Comparison of ENCODE assay signal across 12 cellular contexts in the genomic region with DNA sequence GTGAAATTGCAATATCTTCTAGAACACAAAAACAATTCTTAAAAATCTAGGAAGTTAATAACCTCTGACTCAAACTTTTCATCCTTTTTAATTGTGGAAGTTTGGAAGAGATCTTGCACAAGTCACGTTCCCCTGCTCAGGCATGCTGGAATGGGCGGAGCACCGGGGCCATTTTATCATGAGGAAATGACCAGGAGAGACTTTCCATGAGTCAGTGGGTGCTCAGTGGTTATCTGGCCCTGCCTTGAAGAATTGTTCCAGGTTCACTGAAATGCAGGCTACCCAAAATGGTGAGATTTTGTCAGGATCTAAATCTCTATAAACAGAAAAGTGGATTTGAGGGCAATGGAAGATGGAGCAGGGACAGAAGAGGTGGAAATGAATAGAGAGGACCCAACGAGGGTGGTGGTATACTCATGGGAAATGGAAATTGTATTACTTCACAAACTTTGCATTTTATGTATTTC.
DNase-seq lines count a peak whose midpoint lies in the region; TF ChIP-seq lines count a peak whose summit lies in the region.
"Had no signal": no experiment of that assay in that cellular context is flagged by ENCODE, and none has a peak within 500 bp of the region (broad histone marks: within the 10 kb centered on the region; RNA-seq: fewer than 3 reads in every experiment).

No MANE protein-coding gene starts in this region.

- DNase-seq in AG20443 (ENCODE audit: low spot score): peak; percentile 72
- DNase-seq in H4 (ENCODE audit: low spot score): peak; percentile 16
- no peak for DNase-seq in activated CD4-positive, alpha-beta memory T cell treated with anti-CD3 and anti-CD28 coated beads, Interleukin-2, amount 10 ng/mL, durations not matched to agents 7 days and 5 days
- peak; percentile 23 for DNase-seq in left ventricle myocardium inferior
- DNase-seq in GM19240 (ENCODE audit: insufficient read length, low spot score): no peak
- no peak for DNase-seq in NCI-H2227 (lab: John Stamatoyannopoulos, UW; ENCODE audit: unreplicated experiment)
- no peak for DNase-seq in activated T-helper 2 cell treated with anti-CD3 and anti-CD28 coated beads, Interferon-gamma antibody, Interleukin-2, Interleukin-4, amounts not matched to agents 10 μg/mL and 5 μg/mL and 100 μg/mL, durations not matched to agents 14 hours and 24 hours and 36 hours (ENCODE audit: low spot score)
- DNase-seq in activated CD8-positive, alpha-beta memory T cell treated with anti-CD3 and anti-CD28 coated beads, Interleukin-2, amount 50 U/mL, for 4 hours: no peak
- DNase-seq: activated CD8-positive, alpha-beta memory T cell treated with anti-CD3 and anti-CD28 coated beads, Interleukin-2, amount 50 U/mL, for 48 hours; NCI-H1417; nephron progenitor cell had no signal

- no peak overlapping the region for H3K4me3 ChIP-seq in left ventricle myocardium inferior

- CTCF ChIA-PET in activated CD4-positive, alpha-beta memory T cell treated with anti-CD3 and anti-CD28 coated beads, Interleukin-2, amount 10 ng/mL, durations not matched to agents 7 days and 5 days (lab: Charles Lee): interaction anchor here (1.0 to 4.0 kb wide), 6 partner anchors 13 to 125 kb away, joined by 4 to 27 read pairs (median 4); no protein-coding TSS in a partner anchor

- H3K9me3 ChIP-seq in left ventricle myocardium inferior (replicated peaks): no peaks in the 10 kb centered on the region

- no peaks in the 10 kb centered on the region for H3K27me3 ChIP-seq in left ventricle myocardium inferior (ENCODE audit: low read depth)

- peaks cover 81% of the 10 kb centered on the region for H3K4me1 Mint-ChIP-seq in activated CD4-positive, alpha-beta memory T cell treated with anti-CD3 and anti-CD28 coated beads, Interleukin-2, amount 10 ng/mL, durations not matched to agents 7 days and 5 days
- peaks cover 49% of the 10 kb centered on the region for H3K4me1 Mint-ChIP-seq in activated T-helper 2 cell treated with anti-CD3 and anti-CD28 coated beads, Interferon-gamma antibody, Interleukin-2, Interleukin-4, amounts not matched to agents 10 μg/mL and 5 μg/mL and 100 μg/mL, durations not matched to agents 14 hours and 24 hours and 36 hours (ENCODE audit: low read depth)

- intact Hi-C loops in left ventricle myocardium inferior (cut with micrococcal nuclease): no loop called here
- intact Hi-C loops in activated T-helper 2 cell treated with anti-CD3 and anti-CD28 coated beads, Interferon-gamma antibody, Interleukin-2, Interleukin-4, amounts not matched to agents 10 μg/mL and 5 μg/mL and 100 μg/mL, durations not matched to agents 14 hours and 24 hours and 36 hours (cut with micrococcal nuclease): no loop called here

- H3K4me3 Mint-ChIP-seq in activated CD4-positive, alpha-beta memory T cell treated with anti-CD3 and anti-CD28 coated beads, Interleukin-2, amount 10 ng/mL, durations not matched to agents 7 days and 5 days: peak overlapping the region; percentile 37
- H3K4me3 Mint-ChIP-seq in activated T-helper 2 cell treated with anti-CD3 and anti-CD28 coated beads, Interferon-gamma antibody, Interleukin-2, Interleukin-4, amounts not matched to agents 10 μg/mL and 5 μg/mL and 100 μg/mL, durations not matched to agents 14 hours and 24 hours and 36 hours (ENCODE audit: low read depth): no peak overlapping the region
- H3K4me3 Mint-ChIP-seq: nephron progenitor cell; T-helper 2 cell treated with Interferon-gamma antibody and Interleukin-4, amounts not matched to agents 5 μg/mL and 100 μg/mL, for 36 hours had no signal

- no peaks in the 10 kb centered on the region for H3K27me3 Mint-ChIP-seq in activated CD4-positive, alpha-beta memory T cell treated with anti-CD3 and anti-CD28 coated beads, Interleukin-2, amount 10 ng/mL, durations not matched to agents 7 days and 5 days
- no peaks in the 10 kb centered on the region for H3K27me3 Mint-ChIP-seq in activated T-helper 2 cell treated with anti-CD3 and anti-CD28 coated beads, Interferon-gamma antibody, Interleukin-2, Interleukin-4, amounts not matched to agents 10 μg/mL and 5 μg/mL and 100 μg/mL, durations not matched to agents 14 hours and 24 hours and 36 hours (ENCODE audit: low read depth)

- H3K4me1 ChIP-seq in left ventricle myocardium inferior: peaks cover 8% of the 10 kb centered on the region

- POLR2A ChIA-PET in activated CD4-positive, alpha-beta memory T cell treated with anti-CD3 and anti-CD28 coated beads, Interleukin-2, amount 10 ng/mL, durations not matched to agents 7 days and 5 days (lab: Charles Lee): interaction anchor here (0.5 to 4.3 kb wide), 12 partner anchors 19 to 59 kb away, joined by 3 to 30 read pairs (median 6); no protein-coding TSS in a partner anchor

- H3K36me3 Mint-ChIP-seq in activated CD4-positive, alpha-beta memory T cell treated with anti-CD3 and anti-CD28 coated beads, Interleukin-2, amount 10 ng/mL, durations not matched to agents 7 days and 5 days (ENCODE audit: low read depth): peaks cover 50% of the 10 kb centered on the region
- peaks cover 39% of the 10 kb centered on the region for H3K36me3 Mint-ChIP-seq in activated T-helper 2 cell treated with anti-CD3 and anti-CD28 coated beads, Interferon-gamma antibody, Interleukin-2, Interleukin-4, amounts not matched to agents 10 μg/mL and 5 μg/mL and 100 μg/mL, durations not matched to agents 14 hours and 24 hours and 36 hours (ENCODE audit: low read depth)

- H3K36me3 ChIP-seq in left ventricle myocardium inferior: no peaks in the 10 kb centered on the region

- peak overlapping the region; percentile 38 for H3K27ac Mint-ChIP-seq in activated CD4-positive, alpha-beta memory T cell treated with anti-CD3 and anti-CD28 coated beads, Interleukin-2, amount 10 ng/mL, durations not matched to agents 7 days and 5 days
- no peak overlapping the region for H3K27ac Mint-ChIP-seq in activated T-helper 2 cell treated with anti-CD3 and anti-CD28 coated beads, Interferon-gamma antibody, Interleukin-2, Interleukin-4, amounts not matched to agents 10 μg/mL and 5 μg/mL and 100 μg/mL, durations not matched to agents 14 hours and 24 hours and 36 hours
- H3K27ac Mint-ChIP-seq: nephron progenitor cell; T-helper 2 cell treated with Interferon-gamma antibody and Interleukin-4, amounts not matched to agents 5 μg/mL and 100 μg/mL, for 36 hours had no signal

- no peaks in the 10 kb centered on the region for H3K9me3 Mint-ChIP-seq in activated CD4-positive, alpha-beta memory T cell treated with anti-CD3 and anti-CD28 coated beads, Interleukin-2, amount 10 ng/mL, durations not matched to agents 7 days and 5 days
- H3K9me3 Mint-ChIP-seq in activated T-helper 2 cell treated with anti-CD3 and anti-CD28 coated beads, Interferon-gamma antibody, Interleukin-2, Interleukin-4, amounts not matched to agents 10 μg/mL and 5 μg/mL and 100 μg/mL, durations not matched to agents 14 hours and 24 hours and 36 hours: no peaks in the 10 kb centered on the region
- H3K9me3 Mint-ChIP-seq: nephron progenitor cell; T-helper 2 cell treated with Interferon-gamma antibody and Interleukin-4, amounts not matched to agents 5 μg/mL and 100 μg/mL, for 36 hours had no signal

- no peak overlapping the region for H3K27ac ChIP-seq in left ventricle myocardium inferior (replicated peaks)

- no peak for TF ChIP-seq CTCF in left ventricle myocardium inferior (IDR thresholded peaks at IDR 0.05; ENCODE audit: borderline replicate concordance)

Comparison
In these comparisons a context has a peak if more than half of its experiments do, and no peak if none do; other contexts are left out.
1. DNase-seq: peak in AG20443 (single experiment), H4 (single experiment) and left ventricle myocardium inferior (single experiment); none in activated CD4-positive, alpha-beta memory T cell treated with anti-CD3 and anti-CD28 coated beads, Interleukin-2, amount 10 ng/mL, durations not matched to agents 7 days and 5 days (single experiment), GM19240 (single experiment), NCI-H2227 (single experiment), activated T-helper 2 cell treated with anti-CD3 and anti-CD28 coated beads, Interferon-gamma antibody, Interleukin-2, Interleukin-4, amounts not matched to agents 10 μg/mL and 5 μg/mL and 100 μg/mL, durations not matched to agents 14 hours and 24 hours and 36 hours (single experiment) and activated CD8-positive, alpha-beta memory T cell treated with anti-CD3 and anti-CD28 coated beads, Interleukin-2, amount 50 U/mL, for 4 hours (single experiment).